9 cellular contexts compared by ENCODE assay signal in genomic region chr5:147369742-147370374, GRCh38.
A peak's percentile ranks its signal among the peaks of the same experiment; 100 is the strongest.
DNase-seq lines count a peak whose midpoint lies in the region; ATAC-seq and TF ChIP-seq lines count a peak whose summit lies in the region.
"Had no signal": no experiment of that assay in that cellular context is flagged by ENCODE, and none has a peak within 500 bp of the region (broad histone marks: within the 10 kb centered on the region; RNA-seq: fewer than 3 reads in every experiment).

No MANE protein-coding gene starts in this region.

- H3K36me3 ChIP-seq in HCT116 (ENCODE audit: control insufficient read depth in 1 of 2, insufficient read depth in 2 of 2, low read length in 2 of 2) = no peaks in the 10 kb centered on the region
- no peaks in the 10 kb centered on the region for H3K36me3 ChIP-seq in right atrium auricular region
- H3K36me3 ChIP-seq: SJSA1 had no signal

- no peak overlapping the region for H2AFZ ChIP-seq in HCT116 (ENCODE audit: low read depth, low read length, poor library complexity, severe bottlenecking)

- no TSS peak for BruUV-seq in HCT116 (replicated peaks; lab: Mats Ljungman, UMichigan)

- no peaks in the 10 kb centered on the region for H4K20me1 ChIP-seq in HCT116 (ENCODE audit: insufficient read depth)

- CTCF ChIA-PET in HCT116 (lab: Charles Lee) = interaction anchor here (0.8 to 3.3 kb wide), 21 partner anchors 11 to 836 kb away, joined by 3 to 102 read pairs (median 6); partner anchors contain the start of gene STK32A

- TF ChIP-seq POLR2A in HCT116 (IDR thresholded peaks at IDR 0.05; ENCODE audit: borderline replicate concordance, extremely low read depth, insufficient read depth, insufficient read length) = no peak

- H3K79me2 ChIP-seq in HCT116 (ENCODE audit: insufficient read depth, low read length) = no peaks in the 10 kb centered on the region

- intact Hi-C loops in HCT116 (cut with micrococcal nuclease) = loop anchor here (1.0 to 10.0 kb wide), 4 partner anchors 146 to 828 kb away; no protein-coding TSS in a partner anchor

- no peaks in the 10 kb centered on the region for H3K27me3 ChIP-seq in HCT116 (ENCODE audit: insufficient read depth, low read length)
- H3K27me3 ChIP-seq in right atrium auricular region = no peaks in the 10 kb centered on the region
- H3K27me3 ChIP-seq: SJSA1 had no signal

- H3K4me1 ChIP-seq in HCT116 (ENCODE audit: control insufficient read depth in 1 of 2, insufficient read depth in 2 of 2, low read length in 2 of 2) = no peaks in the 10 kb centered on the region
- H3K4me1 ChIP-seq in right atrium auricular region = no peaks in the 10 kb centered on the region

- RAD21 ChIA-PET in HCT116 (lab: Charles Lee; ENCODE audit: low non-redundant PET in 1 of 2, low total read pairs in 2 of 2, uncharacterized antibody in 2 of 2, unreplicated experiment in 2 of 2) = interaction anchor here (1.2 to 2.7 kb wide), 6 partner anchors 146 to 836 kb away, joined by 3 to 19 read pairs (median 5); no protein-coding TSS in a partner anchor

- H3K9ac ChIP-seq in HCT116 (ENCODE audit: low read length) = no peak overlapping the region

- H3K4me3 ChIP-seq in HCT116 (replicated peaks in 1 of 2; ENCODE audit: low read depth in 1 of 2, low read length in 2 of 2) (no peak overlapping the region), right atrium auricular region (no peak overlapping the region)
- H3K4me3 ChIP-seq: SJSA1 had no signal

- ATAC-seq in HCT116 (peak; percentile 60; the same call in 1 of the 2 replicates), GM21619 (IDR thresholded peaks at IDR 0.05; ENCODE audit: unreplicated experiment) (no peak), GM18858 (IDR thresholded peaks at IDR 0.05; ENCODE audit: unreplicated experiment) (no peak)

- TF ChIP-seq CTCF in 22Rv1 (IDR thresholded peaks at IDR 0.05) = peak; percentile 77
- peak; percentile 44 to 74 (median 70); a peak in 5 of 6 replicates for TF ChIP-seq CTCF in HCT116 (IDR thresholded peaks at IDR 0.05 in 2 of 3, conservative IDR thresholded peaks at IDR 0.05 in 1 of 3; ENCODE audit: borderline replicate concordance in 1 of 3, insufficient read depth in 1 of 3, low read depth in 2 of 3, low read length in 2 of 3)
- peak; percentile 53 to 79 for TF ChIP-seq CTCF in right atrium auricular region (IDR thresholded peaks at IDR 0.05)

- no peak overlapping the region for H3K4me2 ChIP-seq in HCT116 (ENCODE audit: low read length)

- H3K9me2 ChIP-seq in HCT116 (ENCODE audit: insufficient read depth) = no peaks in the 10 kb centered on the region

- TF ChIP-seq RAD21 in HCT116 (IDR thresholded peaks at IDR 0.05; ENCODE audit: low read depth) = peak; percentile 86

- POLR2A ChIA-PET in HCT116 (lab: Charles Lee) = interaction anchor here (1.9 kb wide), 1 partner anchor 146 kb away, joined by 7 read pairs; no protein-coding TSS in a partner anchor

- peak; percentile 21 for DNase-seq in HCT116 (ENCODE audit: low read depth, low spot score)
- peak; percentile 52 for DNase-seq in RKO (ENCODE audit: low spot score)
- DNase-seq in right atrium auricular region (ENCODE audit: low spot score) = no peak
- no peak for DNase-seq in stimulated activated naive CD4-positive, alpha-beta T cell treated with Interleukin-2 at 50 U/mL for 16 hours (lab: John Stamatoyannopoulos, UW)
- no peak for DNase-seq in cerebellar cortex (ENCODE audit: low spot score)

- H3K9me3 ChIP-seq in HCT116 (ENCODE audit: control insufficient read depth in 1 of 2, insufficient read depth in 1 of 2, low read depth in 1 of 2, low read length in 2 of 2) (no peaks in the 10 kb centered on the region), right atrium auricular region (no peaks in the 10 kb centered on the region)

- H3K27ac ChIP-seq in 22Rv1 = no peak overlapping the region
- H3K27ac ChIP-seq in HCT116 (ENCODE audit: low read depth, low read length) = no peak overlapping the region
- H3K27ac ChIP-seq in right atrium auricular region = no peak overlapping the region
- H3K27ac ChIP-seq: SJSA1 had no signal

TF ChIP-seq in HCT116, 20 proteins besides CTCF, POLR2A, EP300 and RAD21:
- no peak for TF ChIP-seq ATF3 (IDR thresholded peaks at IDR 0.05)
- TF ChIP-seq REST (IDR thresholded peaks at IDR 0.05; ENCODE audit: low read depth) = no peak
- no peak for TF ChIP-seq EZH2 (IDR thresholded peaks at IDR 0.05)
- no peak for TF ChIP-seq ZNF274 (IDR thresholded peaks at IDR 0.05; ENCODE audit: low read depth, low read length)
- no peak for TF ChIP-seq FOSL1 (IDR thresholded peaks at IDR 0.05; ENCODE audit: low read depth)
- no peak for TF ChIP-seq MAX (IDR thresholded peaks at IDR 0.05)
- TF ChIP-seq EZH2phosphoT487 (IDR thresholded peaks at IDR 0.05; ENCODE audit: borderline replicate concordance) = no peak
- TF ChIP-seq ZFX (IDR thresholded peaks at IDR 0.05) = no peak
- no peak for TF ChIP-seq EGR1 (IDR thresholded peaks at IDR 0.05; ENCODE audit: low read depth)
- TF ChIP-seq POLR2AphosphoS5 (IDR thresholded peaks at IDR 0.05; ENCODE audit: low read depth, low read length) = no peak
- TF ChIP-seq CEBPB (IDR thresholded peaks at IDR 0.05; ENCODE audit: low read depth) = no peak
- TF ChIP-seq JUND (IDR thresholded peaks at IDR 0.05) = no peak
- TF ChIP-seq SP1 (IDR thresholded peaks at IDR 0.05; ENCODE audit: low read depth) = no peak

Comparison
In these comparisons a context has a peak if more than half of its experiments do, and no peak if none do; other contexts are left out.
1. DNase-seq: peak in HCT116 (single experiment) and RKO (single experiment); none in right atrium auricular region (single experiment), stimulated activated naive CD4-positive, alpha-beta T cell treated with Interleukin-2 at 50 U/mL for 16 hours (single experiment) and cerebellar cortex (single experiment).
2. Peak in every context shown above with its lines, with median percentiles within 50 percentile points of each other: CTCF ChIP-seq.